Comparison of ENCODE assay signal across 8 cellular contexts in the genomic region with DNA sequence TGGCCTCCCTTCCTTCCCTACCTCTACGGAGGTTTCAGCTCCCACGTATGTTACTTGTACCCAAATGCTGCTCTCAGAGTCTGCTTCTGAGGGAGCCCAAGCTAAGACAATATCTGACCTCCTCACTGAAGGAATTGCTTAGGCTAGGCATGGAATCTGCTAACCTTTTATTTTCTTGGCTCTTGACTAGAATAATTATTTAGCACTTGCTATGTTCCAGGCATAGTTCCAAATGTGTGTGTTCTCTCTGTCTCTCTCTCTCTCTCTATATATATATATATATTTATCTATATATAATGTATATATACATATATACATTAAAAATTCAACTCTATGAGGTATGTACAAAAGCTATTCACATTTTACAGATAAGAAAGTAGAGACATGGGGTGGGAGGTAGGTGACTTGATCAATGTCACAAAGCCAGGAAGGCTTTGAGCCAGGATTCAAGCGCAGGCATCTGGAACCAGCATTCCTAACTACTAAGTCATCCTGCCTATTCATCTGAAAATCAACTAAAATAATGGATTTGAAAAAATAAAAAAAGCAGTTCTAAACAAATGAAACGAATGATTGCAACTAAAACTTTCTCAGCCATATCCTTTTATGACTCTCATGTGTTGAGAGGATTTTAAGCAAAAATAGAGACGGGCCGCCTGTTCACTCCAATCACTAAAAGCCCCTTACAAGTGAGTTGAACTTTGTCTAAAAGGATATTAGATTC.
DNase-seq lines count a peak whose midpoint lies in the region; ATAC-seq and TF ChIP-seq lines count a peak whose summit lies in the region.

No MANE protein-coding gene starts in this region.

- H3K36me3 ChIP-seq in mammary epithelial cell (ENCODE audit: insufficient read depth, low read length) (no peaks in the 10 kb centered on the region), hepatocyte (replicated peaks; ENCODE audit: insufficient read depth, low read depth) (no peaks in the 10 kb centered on the region), suprapubic skin (no peaks in the 10 kb centered on the region)
- no peaks in the 10 kb centered on the region for H3K36me3 ChIP-seq in CD8-positive, alpha-beta T cell (ENCODE audit: insufficient read depth, low read length)

- no peaks in the 10 kb centered on the region for H3K79me2 ChIP-seq in mammary epithelial cell (ENCODE audit: insufficient read depth, low read length)
- H3K79me2 ChIP-seq in hepatocyte = no peaks in the 10 kb centered on the region

- BruUV-seq in mammary epithelial cell (replicated peaks; lab: Mats Ljungman, UMichigan) = no TSS peak

- no peak for TF ChIP-seq EP300 in suprapubic skin (IDR thresholded peaks at IDR 0.05)

- no peaks in the 10 kb centered on the region for H3K27me3 Mint-ChIP-seq in CD8-positive, alpha-beta T cell (ENCODE audit: low read depth)

- H3K27me3 ChIP-seq in mammary epithelial cell (ENCODE audit: insufficient read depth, low read length) (no peaks in the 10 kb centered on the region), hepatocyte (no peaks in the 10 kb centered on the region), suprapubic skin (no peaks in the 10 kb centered on the region)
- no peaks in the 10 kb centered on the region for H3K27me3 ChIP-seq in CD8-positive, alpha-beta T cell (ENCODE audit: insufficient read depth, low read length)

- WGBS in mammary epithelial cell (ENCODE audit: low coverage, missing lambda C conversion rate) = 41% methylated on average over 6 of the region's 6 CpGs
- WGBS in hepatocyte (ENCODE audit: low lambda C conversion rate, missing lambda C conversion rate) = 80% methylated on average over 6 of the region's 6 CpGs
- 22% methylated on average over 5 of the region's 6 CpGs for WGBS in suprapubic skin

- TF ChIP-seq POLR2A in suprapubic skin (IDR thresholded peaks at IDR 0.05) = no peak

- CTCF ChIA-PET in mammary epithelial cell (lab: Charles Lee; ENCODE audit: low non-redundant PET) = interaction anchor here (0.6 kb wide), 1 partner anchor 130 kb away, joined by 3 read pairs; no protein-coding TSS in a partner anchor
- CTCF ChIA-PET in CD8-positive, alpha-beta T cell (lab: Charles Lee) = no interaction called here

- dilution Hi-C loops in mammary epithelial cell (cut with HindIII; ENCODE audit: low sequenced_read_pairs) = no loop called here

- no peaks in the 10 kb centered on the region for H3K9me3 Mint-ChIP-seq in CD8-positive, alpha-beta T cell

- H3K9me3 ChIP-seq in mammary epithelial cell (replicated peaks; ENCODE audit: insufficient read depth, low read length) (no peaks in the 10 kb centered on the region), hepatocyte (ENCODE audit: low read depth) (no peaks in the 10 kb centered on the region), suprapubic skin (no peaks in the 10 kb centered on the region)
- H3K9me3 ChIP-seq in CD8-positive, alpha-beta T cell (ENCODE audit: low read length) = no peaks in the 10 kb centered on the region

- H3K4me2 ChIP-seq in mammary epithelial cell (ENCODE audit: insufficient read depth, low read depth, low read length) (peak overlapping the region; percentile 40), hepatocyte (no peak overlapping the region)

- POLR2A ChIA-PET in CD8-positive, alpha-beta T cell (lab: Charles Lee) = no interaction called here

- no peak overlapping the region for H3K9ac ChIP-seq in mammary epithelial cell (ENCODE audit: insufficient read depth, low read length)

- H2AFZ ChIP-seq in mammary epithelial cell (ENCODE audit: low read depth, low read length) = peak overlapping the region; percentile 81
- H2AFZ ChIP-seq in hepatocyte = peak overlapping the region; percentile 38

- H3K4me1 Mint-ChIP-seq in CD8-positive, alpha-beta T cell (ENCODE audit: low read depth) = no peaks in the 10 kb centered on the region

- TF ChIP-seq CTCF in HFF-Myc (IDR thresholded peaks at IDR 0.05; ENCODE audit: low read depth, low read length, missing control alignments) (no peak), mammary epithelial cell (conservative IDR thresholded peaks at IDR 0.05 in 1 of 2, IDR thresholded peaks at IDR 0.05 in 1 of 2; ENCODE audit: extremely low read depth in 1 of 2, insufficient read depth in 1 of 2, low read depth in 1 of 2, low read length in 2 of 2) (no peak), hepatocyte (IDR thresholded peaks at IDR 0.05; ENCODE audit: poor library complexity) (no peak), suprapubic skin (IDR thresholded peaks at IDR 0.05) (no peak)
- TF ChIP-seq CTCF in CD8-positive, alpha-beta T cell (IDR thresholded peaks at IDR 0.05) = no peak

- intact Hi-C loops in mammary epithelial cell (cut with micrococcal nuclease) = loop anchor here (1.0 kb wide), 1 partner anchor 189 kb away; no protein-coding TSS in a partner anchor
- intact Hi-C loops in CD8-positive, alpha-beta T cell (cut with DNase I, micrococcal nuclease) = no loop called here

- ATAC-seq in CD8-positive, alpha-beta T cell = no peak

- H4K20me1 ChIP-seq in mammary epithelial cell (ENCODE audit: insufficient read depth, low read length) (no peaks in the 10 kb centered on the region), hepatocyte (ENCODE audit: insufficient read depth, poor library complexity, severe bottlenecking) (no peaks in the 10 kb centered on the region)

- H3K27ac Mint-ChIP-seq in CD8-positive, alpha-beta T cell = no peak overlapping the region

- H3K9me2 ChIP-seq in hepatocyte (replicated peaks; ENCODE audit: insufficient read depth) = no peaks in the 10 kb centered on the region

- H3K4me3 ChIP-seq in HFF-Myc (replicated peaks; ENCODE audit: low read depth, low read length) (no peak overlapping the region), mammary epithelial cell (replicated peaks in 1 of 3; ENCODE audit: insufficient read depth in 1 of 3, low read depth in 2 of 3, low read length in 3 of 3) (no peak overlapping the region), hepatocyte (no peak overlapping the region), suprapubic skin (no peak overlapping the region)
- H3K4me3 ChIP-seq in CD8-positive, alpha-beta T cell (ENCODE audit: low read depth, low read length) = no peak overlapping the region

- in situ Hi-C loops in mammary epithelial cell (cut with MboI; ENCODE audit: low sequenced_read_pairs in 2 of 2) = no loop called here

- H3K27ac ChIP-seq in mammary epithelial cell (ENCODE audit: insufficient read depth, low read depth, low read length) = no peak overlapping the region
- peak overlapping the region; percentile 20 for H3K27ac ChIP-seq in hepatocyte
- H3K27ac ChIP-seq in suprapubic skin = peak overlapping the region; percentile 80
- no peak overlapping the region for H3K27ac ChIP-seq in CD8-positive, alpha-beta T cell (ENCODE audit: low read depth, low read length)

- DNase-seq in HFF-Myc (ENCODE audit: extremely low read depth, low read depth) = peak; percentile 65
- peak; percentile 23 for DNase-seq in mammary epithelial cell
- no peak for DNase-seq in hepatocyte (ENCODE audit: low spot score)
- DNase-seq in suprapubic skin (ENCODE audit: low spot score in 2 of 2) = no peak
- no peak for DNase-seq in SKM-1 (lab: John Stamatoyannopoulos, UW; ENCODE audit: unreplicated experiment)
- DNase-seq in activated CD4-positive, alpha-beta T cell treated with anti-CD3 and anti-CD28 coated beads for 1 hour = no peak
- DNase-seq in activated naive CD4-positive, alpha-beta T cell (lab: John Stamatoyannopoulos, UW) = no peak
- no peak for DNase-seq in CD8-positive, alpha-beta T cell

- no peak overlapping the region for H3K4me3 Mint-ChIP-seq in CD8-positive, alpha-beta T cell

- H3K4me1 ChIP-seq in mammary epithelial cell (ENCODE audit: insufficient read depth, low read length) = peaks cover 17% of the 10 kb centered on the region
- H3K4me1 ChIP-seq in hepatocyte (ENCODE audit: insufficient read depth) = peaks cover 19% of the 10 kb centered on the region
- H3K4me1 ChIP-seq in suprapubic skin = peaks cover 29% of the 10 kb centered on the region
- H3K4me1 ChIP-seq in CD8-positive, alpha-beta T cell (ENCODE audit: insufficient read depth, low read length) = no peaks in the 10 kb centered on the region

- no peaks in the 10 kb centered on the region for H3K36me3 Mint-ChIP-seq in CD8-positive, alpha-beta T cell

Comparison
In these comparisons a context has a peak if more than half of its experiments do, and no peak if none do; other contexts are left out.
1. DNase-seq: peak in HFF-Myc (single experiment) and mammary epithelial cell (single experiment); none in hepatocyte (single experiment), suprapubic skin (0 of 2), SKM-1 (single experiment), activated CD4-positive, alpha-beta T cell treated with anti-CD3 and anti-CD28 coated beads for 1 hour (single experiment), activated naive CD4-positive, alpha-beta T cell (0 of 4) and CD8-positive, alpha-beta T cell (0 of 7).
2. H3K27ac ChIP-seq: peak in hepatocyte (single experiment) and suprapubic skin (single experiment); none in mammary epithelial cell (single experiment) and CD8-positive, alpha-beta T cell (single experiment).